ENCODE assay signal across 1 cellular context in the genomic region with DNA sequence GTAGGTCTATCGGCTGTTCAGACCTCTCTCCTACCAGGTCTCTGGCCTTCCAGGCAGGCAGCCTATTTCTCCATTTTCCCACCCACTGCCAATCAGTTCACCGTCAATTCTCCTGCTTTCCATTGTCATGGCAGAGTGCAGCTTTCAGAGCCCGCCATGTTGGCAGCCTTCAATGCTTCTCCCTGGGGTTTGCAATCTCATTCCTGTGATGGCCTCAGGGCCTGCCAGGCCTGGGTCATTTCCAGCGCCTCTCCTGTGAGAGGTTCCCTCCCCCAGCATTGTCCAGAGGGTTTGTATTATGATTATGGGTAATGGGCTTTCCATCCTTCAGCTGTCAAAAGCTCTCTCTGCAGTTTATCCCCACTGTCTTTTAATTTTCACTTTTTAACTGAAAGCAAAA.
TF ChIP-seq lines count a peak whose summit lies in the region.

No MANE protein-coding gene starts in this region.

TF ChIP-seq in GM23338, 12 proteins besides CTCF, POLR2A, EP300 and RAD21 (continued from another document):
- TF ChIP-seq, protein P1, sequence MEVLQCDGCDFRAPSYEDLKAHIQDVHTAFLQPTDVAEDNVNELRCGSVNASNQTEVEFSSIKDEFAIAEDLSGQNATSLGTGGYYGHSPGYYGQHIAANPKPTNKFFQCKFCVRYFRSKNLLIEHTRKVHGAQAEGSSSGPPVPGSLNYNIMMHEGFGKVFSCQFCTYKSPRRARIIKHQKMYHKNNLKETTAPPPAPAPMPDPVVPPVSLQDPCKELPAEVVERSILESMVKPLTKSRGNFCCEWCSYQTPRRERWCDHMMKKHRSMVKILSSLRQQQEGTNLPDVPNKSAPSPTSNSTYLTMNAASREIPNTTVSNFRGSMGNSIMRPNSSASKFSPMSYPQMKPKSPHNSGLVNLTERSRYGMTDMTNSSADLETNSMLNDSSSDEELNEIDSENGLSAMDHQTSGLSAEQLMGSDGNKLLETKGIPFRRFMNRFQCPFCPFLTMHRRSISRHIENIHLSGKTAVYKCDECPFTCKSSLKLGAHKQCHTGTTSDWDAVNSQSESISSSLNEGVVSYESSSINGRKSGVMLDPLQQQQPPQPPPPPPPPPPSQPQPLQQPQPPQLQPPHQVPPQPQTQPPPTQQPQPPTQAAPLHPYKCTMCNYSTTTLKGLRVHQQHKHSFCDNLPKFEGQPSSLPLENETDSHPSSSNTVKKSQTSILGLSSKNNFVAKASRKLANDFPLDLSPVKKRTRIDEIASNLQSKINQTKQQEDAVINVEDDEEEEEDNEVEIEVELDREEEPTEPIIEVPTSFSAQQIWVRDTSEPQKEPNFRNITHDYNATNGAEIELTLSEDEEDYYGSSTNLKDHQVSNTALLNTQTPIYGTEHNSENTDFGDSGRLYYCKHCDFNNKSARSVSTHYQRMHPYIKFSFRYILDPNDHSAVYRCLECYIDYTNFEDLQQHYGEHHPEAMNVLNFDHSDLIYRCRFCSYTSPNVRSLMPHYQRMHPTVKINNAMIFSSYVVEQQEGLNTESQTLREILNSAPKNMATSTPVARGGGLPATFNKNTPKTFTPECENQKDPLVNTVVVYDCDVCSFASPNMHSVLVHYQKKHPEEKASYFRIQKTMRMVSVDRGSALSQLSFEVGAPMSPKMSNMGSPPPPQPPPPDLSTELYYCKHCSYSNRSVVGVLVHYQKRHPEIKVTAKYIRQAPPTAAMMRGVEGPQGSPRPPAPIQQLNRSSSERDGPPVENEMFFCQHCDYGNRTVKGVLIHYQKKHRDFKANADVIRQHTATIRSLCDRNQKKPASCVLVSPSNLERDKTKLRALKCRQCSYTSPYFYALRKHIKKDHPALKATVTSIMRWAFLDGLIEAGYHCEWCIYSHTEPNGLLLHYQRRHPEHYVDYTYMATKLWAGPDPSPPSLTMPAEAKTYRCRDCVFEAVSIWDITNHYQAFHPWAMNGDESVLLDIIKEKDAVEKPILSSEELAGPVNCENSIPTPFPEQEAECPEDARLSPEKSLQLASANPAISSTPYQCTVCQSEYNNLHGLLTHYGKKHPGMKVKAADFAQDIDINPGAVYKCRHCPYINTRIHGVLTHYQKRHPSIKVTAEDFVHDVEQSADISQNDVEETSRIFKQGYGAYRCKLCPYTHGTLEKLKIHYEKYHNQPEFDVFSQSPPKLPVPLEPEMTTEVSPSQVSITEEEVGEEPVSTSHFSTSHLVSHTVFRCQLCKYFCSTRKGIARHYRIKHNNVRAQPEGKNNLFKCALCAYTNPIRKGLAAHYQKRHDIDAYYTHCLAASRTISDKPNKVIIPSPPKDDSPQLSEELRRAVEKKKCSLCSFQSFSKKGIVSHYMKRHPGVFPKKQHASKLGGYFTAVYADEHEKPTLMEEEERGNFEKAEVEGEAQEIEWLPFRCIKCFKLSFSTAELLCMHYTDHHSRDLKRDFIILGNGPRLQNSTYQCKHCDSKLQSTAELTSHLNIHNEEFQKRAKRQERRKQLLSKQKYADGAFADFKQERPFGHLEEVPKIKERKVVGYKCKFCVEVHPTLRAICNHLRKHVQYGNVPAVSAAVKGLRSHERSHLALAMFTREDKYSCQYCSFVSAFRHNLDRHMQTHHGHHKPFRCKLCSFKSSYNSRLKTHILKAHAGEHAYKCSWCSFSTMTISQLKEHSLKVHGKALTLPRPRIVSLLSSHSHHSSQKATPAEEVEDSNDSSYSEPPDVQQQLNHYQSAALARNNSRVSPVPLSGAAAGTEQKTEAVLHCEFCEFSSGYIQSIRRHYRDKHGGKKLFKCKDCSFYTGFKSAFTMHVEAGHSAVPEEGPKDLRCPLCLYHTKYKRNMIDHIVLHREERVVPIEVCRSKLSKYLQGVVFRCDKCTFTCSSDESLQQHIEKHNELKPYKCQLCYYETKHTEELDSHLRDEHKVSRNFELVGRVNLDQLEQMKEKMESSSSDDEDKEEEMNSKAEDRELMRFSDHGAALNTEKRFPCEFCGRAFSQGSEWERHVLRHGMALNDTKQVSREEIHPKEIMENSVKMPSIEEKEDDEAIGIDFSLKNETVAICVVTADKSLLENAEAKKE (CRISPR knock-in tag; IDR thresholded peaks at IDR 0.05), result no peak
- TF ChIP-seq POLR2AphosphoS5 (IDR thresholded peaks at IDR 0.05; ENCODE audit: low read depth), result no peak
- no peak for TF ChIP-seq CREB1 (CRISPR knock-in tag; IDR thresholded peaks at IDR 0.05; ENCODE audit: low read depth)
- no peak for TF ChIP-seq EZH2phosphoT487 (IDR thresholded peaks at IDR 0.05; ENCODE audit: unreplicated experiment)
TF ChIP-seq in GM23338: peak in this region for 0.
